ENCODE assay signal across 8 cellular contexts in the genomic region with DNA sequence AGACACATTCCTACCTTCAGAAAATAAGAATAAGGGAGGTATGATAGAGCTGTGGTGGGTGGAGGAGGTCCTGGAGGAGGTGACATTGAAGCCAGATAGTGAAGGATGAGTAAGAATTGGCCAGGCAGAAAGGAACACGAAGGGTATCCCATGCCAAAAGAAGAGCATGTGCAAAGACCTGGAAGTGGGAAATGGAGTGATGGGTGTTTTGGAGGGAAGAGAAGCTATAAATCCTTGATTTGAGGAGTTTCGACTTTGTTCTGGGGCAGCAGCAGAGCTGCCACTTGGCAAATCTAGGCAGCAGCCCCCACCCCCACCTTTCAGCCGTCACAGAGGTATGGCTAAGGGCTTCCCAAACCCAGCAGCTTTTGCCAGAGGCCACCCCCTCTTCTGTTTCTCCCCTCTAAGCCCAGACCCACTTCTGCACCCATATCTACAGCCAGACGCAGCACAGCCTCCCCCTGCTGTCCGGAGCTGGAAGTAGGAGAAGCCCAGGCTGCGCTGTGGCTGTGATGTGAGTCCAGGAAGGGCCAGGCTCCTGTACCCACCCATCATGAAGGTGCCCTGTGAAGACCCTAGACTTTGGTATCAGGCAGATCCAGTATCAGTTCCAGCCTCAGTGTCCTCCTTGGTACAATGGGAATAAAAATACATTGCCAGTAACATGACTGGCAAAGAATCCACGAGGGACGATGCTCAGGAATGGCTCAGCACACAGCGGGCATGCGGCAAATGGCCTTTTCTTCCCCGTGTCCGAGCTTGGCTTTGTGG.
DNase-seq lines count a peak whose midpoint lies in the region; ATAC-seq lines count a peak whose summit lies in the region.

No MANE protein-coding gene starts in this region.

- peaks cover 44% of the 10 kb centered on the region for H3K27me3 Mint-ChIP-seq in activated naive CD8-positive, alpha-beta T cell treated with anti-CD3 and anti-CD28 coated beads for 36 hours

- no peaks in the 10 kb centered on the region for H3K4me1 Mint-ChIP-seq in activated naive CD8-positive, alpha-beta T cell treated with anti-CD3 and anti-CD28 coated beads for 36 hours

- H3K27ac Mint-ChIP-seq in activated naive CD8-positive, alpha-beta T cell treated with anti-CD3 and anti-CD28 coated beads for 36 hours = no peak overlapping the region

- DNase-seq in Ammon's horn (ENCODE audit: low spot score) (peak; percentile 86), H4 (ENCODE audit: low spot score) (peak; percentile 46), NCI-H510A (lab: John Stamatoyannopoulos, UW) (peak; percentile 31), Right ventricle myocardium superior (peak; percentile 66), renal cortical epithelial cell (ENCODE audit: low read depth) (peak; percentile 26)
- peak; percentile 56 for DNase-seq in activated naive CD8-positive, alpha-beta T cell treated with anti-CD3 and anti-CD28 coated beads for 36 hours
- no peak for DNase-seq in stimulated activated naive CD4-positive, alpha-beta T cell (lab: John Stamatoyannopoulos, UW)

- H3K9me3 Mint-ChIP-seq in activated naive CD8-positive, alpha-beta T cell treated with anti-CD3 and anti-CD28 coated beads for 36 hours = no peaks in the 10 kb centered on the region

- intact Hi-C loops in Right ventricle myocardium superior (cut with DNase I) = loop anchor here (5.0 kb wide), 1 partner anchor 189 kb away; the partner anchor contains the start of gene LINGO1

- ATAC-seq in Right ventricle myocardium superior (ENCODE audit: poor library complexity) (peak; percentile 86), GM21367 (IDR thresholded peaks at IDR 0.05; ENCODE audit: unreplicated experiment) (no peak)

- H3K36me3 Mint-ChIP-seq in activated naive CD8-positive, alpha-beta T cell treated with anti-CD3 and anti-CD28 coated beads for 36 hours = no peaks in the 10 kb centered on the region

- H3K4me3 Mint-ChIP-seq in activated naive CD8-positive, alpha-beta T cell treated with anti-CD3 and anti-CD28 coated beads for 36 hours = no peak overlapping the region

Comparison
In these comparisons a context has a peak if more than half of its experiments do, and no peak if none do; other contexts are left out.
1. DNase-seq: peak in Ammon's horn (single experiment), H4 (single experiment), NCI-H510A (single experiment), activated naive CD8-positive, alpha-beta T cell treated with anti-CD3 and anti-CD28 coated beads for 36 hours (single experiment), Right ventricle myocardium superior (single experiment) and renal cortical epithelial cell (single experiment); none in stimulated activated naive CD4-positive, alpha-beta T cell (0 of 6).